Comparison of ENCODE assay signal across 1 cellular context in genomic region chr1:13600762-13601483, GRCh38.
TF ChIP-seq lines count a peak whose summit lies in the region.

No MANE protein-coding gene starts in this region.

TF ChIP-seq in WTC11, 78 proteins besides CTCF, POLR2A, EP300 and RAD21 (continued from another document):
- TF ChIP-seq, protein P1, sequence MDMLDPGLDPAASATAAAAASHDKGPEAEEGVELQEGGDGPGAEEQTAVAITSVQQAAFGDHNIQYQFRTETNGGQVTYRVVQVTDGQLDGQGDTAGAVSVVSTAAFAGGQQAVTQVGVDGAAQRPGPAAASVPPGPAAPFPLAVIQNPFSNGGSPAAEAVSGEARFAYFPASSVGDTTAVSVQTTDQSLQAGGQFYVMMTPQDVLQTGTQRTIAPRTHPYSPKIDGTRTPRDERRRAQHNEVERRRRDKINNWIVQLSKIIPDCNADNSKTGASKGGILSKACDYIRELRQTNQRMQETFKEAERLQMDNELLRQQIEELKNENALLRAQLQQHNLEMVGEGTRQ (CRISPR knock-in tag; IDR thresholded peaks at IDR 0.05): no peak
- no peak for TF ChIP-seq HMGA2 (CRISPR knock-in tag; IDR thresholded peaks at IDR 0.05)
